ENCODE assay signal across 14 cellular contexts in the genomic region with DNA sequence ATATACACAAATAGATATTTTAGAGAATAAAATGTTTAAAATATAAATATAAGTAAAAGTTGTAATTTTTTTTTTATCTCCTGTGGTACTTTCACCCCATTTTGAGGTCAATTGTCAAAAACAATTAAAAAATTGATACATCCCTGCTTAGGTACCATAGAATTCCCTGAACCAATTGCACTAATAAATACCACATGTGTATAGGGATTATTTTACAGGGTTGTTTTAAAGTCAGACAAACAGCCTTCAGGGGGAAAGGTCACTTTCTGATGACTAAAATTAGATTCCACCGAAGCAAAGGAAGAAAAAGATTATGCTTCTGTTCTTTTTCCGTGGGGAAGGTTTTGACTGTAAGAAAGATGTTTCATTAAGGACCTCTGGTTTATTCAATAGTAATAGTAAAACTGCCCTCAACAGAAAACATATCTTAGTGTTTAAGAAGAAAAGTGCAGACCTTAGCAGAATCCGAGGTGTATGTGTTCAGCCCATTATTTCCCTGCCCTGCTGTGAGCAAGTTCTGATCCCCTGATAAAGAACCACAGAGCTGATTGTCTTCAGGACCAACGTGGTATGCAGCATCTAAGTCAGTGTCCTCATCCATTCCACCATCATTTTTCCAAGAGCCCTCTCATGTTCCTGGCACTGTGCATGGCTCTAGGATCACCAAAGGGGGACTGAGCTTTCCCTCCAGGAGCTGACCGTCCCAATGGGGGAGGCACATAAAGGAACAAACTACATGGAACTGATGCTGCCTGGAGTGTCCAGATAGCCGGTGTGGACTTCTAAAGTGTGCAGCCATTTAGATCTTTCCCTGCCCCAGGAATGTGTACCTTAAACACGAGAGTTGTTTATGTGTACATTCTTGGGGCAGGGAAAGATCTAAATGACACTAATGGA. TPM values are rescaled to one million over a fixed set of nuclear protein-coding genes. Genes with fewer than 3 reads are reported as not detected.
DNase-seq lines count a peak whose midpoint lies in the region; ATAC-seq, FAIRE-seq and TF ChIP-seq lines count a peak whose summit lies in the region.
"Had no signal": no experiment of that assay in that cellular context is flagged by ENCODE, and none has a peak within 500 bp of the region (broad histone marks: within the 10 kb centered on the region; RNA-seq: fewer than 3 reads in every experiment).

No MANE protein-coding gene starts in this region.

- DNase-seq in GM19239 (ENCODE audit: insufficient read length, low spot score) (no peak), hepatocyte (ENCODE audit: low spot score) (no peak), head of caudate nucleus (no peak), NCI-H524 treated with DMSO at 0.1 percent for 48 hours (lab: John Stamatoyannopoulos, UW) (no peak), SHP77 treated with DMSO at 0.1 percent for 48 hours (lab: John Stamatoyannopoulos, UW) (no peak)
- no peak for DNase-seq in activated CD4-positive, alpha-beta T cell treated with anti-CD3 and anti-CD28 coated beads, Interleukin-2, amount 10 ng/mL, durations not matched to agents 24 days and 14 days
- DNase-seq: activated T-cell treated with anti-CD3 and anti-CD28 coated beads, Interleukin-2, amount 50 U/mL, for 72 hours; foreskin keratinocyte; NCI-H226; right lobe of liver; SIG-M5 had no signal

- intact Hi-C loops in head of caudate nucleus (cut with DNase I), result no loop called here
- intact Hi-C loops in activated CD4-positive, alpha-beta T cell treated with anti-CD3 and anti-CD28 coated beads, Interleukin-2, amount 10 ng/mL, durations not matched to agents 24 days and 14 days (cut with micrococcal nuclease), result no loop called here

- peak; percentile 0; the same call in 2 of the 3 replicates for ATAC-seq in SK-N-SH treated with all-trans-retinoic acid at 6 μM for 48 hours
- ATAC-seq: activated T-cell treated with anti-CD3 and anti-CD28 coated beads, Interleukin-2, amount 50 U/mL, for 72 hours had no signal

- H3K4me1 Mint-ChIP-seq in activated CD4-positive, alpha-beta T cell treated with anti-CD3 and anti-CD28 coated beads, Interleukin-2, amount 10 ng/mL, durations not matched to agents 24 days and 14 days, result no peaks in the 10 kb centered on the region

- peaks cover 33% of the 10 kb centered on the region for H3K27me3 Mint-ChIP-seq in activated CD4-positive, alpha-beta T cell treated with anti-CD3 and anti-CD28 coated beads, Interleukin-2, amount 10 ng/mL, durations not matched to agents 24 days and 14 days

- H3K79me2 ChIP-seq in hepatocyte, result peaks cover 6% of the 10 kb centered on the region

- H4K20me1 ChIP-seq in hepatocyte (ENCODE audit: insufficient read depth, poor library complexity, severe bottlenecking), result no peaks in the 10 kb centered on the region

- peak overlapping the region; percentile 73 for H3K9ac ChIP-seq in skeletal muscle satellite cell (ENCODE audit: low read depth, low read length)

- peak; percentile 26 for FAIRE-seq in GM19239 (lab: Jason Lieb, UNC)

- H3K27ac ChIP-seq in hepatocyte, result peak overlapping the region; percentile 14
- H3K27ac ChIP-seq: foreskin keratinocyte, right lobe of liver had no signal

- H3K27me3 ChIP-seq in hepatocyte (no peaks in the 10 kb centered on the region), skeletal muscle satellite cell (ENCODE audit: control insufficient read depth, insufficient read depth, low read length) (no peaks in the 10 kb centered on the region)
- H3K27me3 ChIP-seq: breast epithelium, foreskin keratinocyte, right lobe of liver had no signal

- H3K9me3 Mint-ChIP-seq in activated CD4-positive, alpha-beta T cell treated with anti-CD3 and anti-CD28 coated beads, Interleukin-2, amount 10 ng/mL, durations not matched to agents 24 days and 14 days, result no peaks in the 10 kb centered on the region
- H3K9me3 Mint-ChIP-seq: activated T-cell treated with anti-CD3 and anti-CD28 coated beads, Interleukin-2, amount 50 U/mL, for 72 hours had no signal

- whole genome bisulfite sequencing in hepatocyte (ENCODE audit: low lambda C conversion rate, missing lambda C conversion rate), result 48% methylated on average over 7 of the region's 7 CpGs

- no peak overlapping the region for H3K4me3 ChIP-seq in hepatocyte
- H3K4me3 ChIP-seq in skeletal muscle satellite cell (ENCODE audit: low read length), result peak overlapping the region; percentile 17
- H3K4me3 ChIP-seq: right lobe of liver had no signal

- H3K4me3 Mint-ChIP-seq in activated CD4-positive, alpha-beta T cell treated with anti-CD3 and anti-CD28 coated beads, Interleukin-2, amount 10 ng/mL, durations not matched to agents 24 days and 14 days, result no peak overlapping the region
- H3K4me3 Mint-ChIP-seq: activated T-cell treated with anti-CD3 and anti-CD28 coated beads, Interleukin-2, amount 50 U/mL, for 72 hours had no signal

- H3K4me2 ChIP-seq in hepatocyte (peak overlapping the region; percentile 40), skeletal muscle satellite cell (ENCODE audit: low read length) (peak overlapping the region; percentile 80)

- no peak for TF ChIP-seq CTCF in hepatocyte (IDR thresholded peaks at IDR 0.05; ENCODE audit: poor library complexity)

- H3K9me3 ChIP-seq in hepatocyte (ENCODE audit: low read depth) (no peaks in the 10 kb centered on the region), skeletal muscle satellite cell (replicated peaks; ENCODE audit: low read length) (no peaks in the 10 kb centered on the region)
- H3K9me3 ChIP-seq: breast epithelium, right lobe of liver had no signal

- H3K36me3 Mint-ChIP-seq in activated CD4-positive, alpha-beta T cell treated with anti-CD3 and anti-CD28 coated beads, Interleukin-2, amount 10 ng/mL, durations not matched to agents 24 days and 14 days (ENCODE audit: low read depth), result no peaks in the 10 kb centered on the region

- H2AFZ ChIP-seq in hepatocyte, result no peak overlapping the region

- no peak overlapping the region for H3K27ac Mint-ChIP-seq in activated CD4-positive, alpha-beta T cell treated with anti-CD3 and anti-CD28 coated beads, Interleukin-2, amount 10 ng/mL, durations not matched to agents 24 days and 14 days
- H3K27ac Mint-ChIP-seq: activated T-cell treated with anti-CD3 and anti-CD28 coated beads, Interleukin-2, amount 50 U/mL, for 72 hours had no signal

- peaks cover 56% of the 10 kb centered on the region for H3K4me1 ChIP-seq in hepatocyte (ENCODE audit: insufficient read depth)
- H3K4me1 ChIP-seq in skeletal muscle satellite cell (ENCODE audit: control insufficient read depth, insufficient read depth, low read length), result peaks cover 80% of the 10 kb centered on the region
- H3K4me1 ChIP-seq: breast epithelium had no signal

- H3K9me2 ChIP-seq in hepatocyte (replicated peaks; ENCODE audit: insufficient read depth), result no peaks in the 10 kb centered on the region

- H3K36me3 ChIP-seq in hepatocyte (replicated peaks; ENCODE audit: insufficient read depth, low read depth) (no peaks in the 10 kb centered on the region), skeletal muscle satellite cell (ENCODE audit: insufficient read depth, low read length) (no peaks in the 10 kb centered on the region)
- H3K36me3 ChIP-seq: breast epithelium, right lobe of liver had no signal

TF ChIP-seq in SK-N-SH treated with all-trans-retinoic acid at 6 μM for 48 hours, 23 proteins besides CTCF, POLR2A, EP300 and RAD21 (continues in another document):
- TF ChIP-seq, protein P1, sequence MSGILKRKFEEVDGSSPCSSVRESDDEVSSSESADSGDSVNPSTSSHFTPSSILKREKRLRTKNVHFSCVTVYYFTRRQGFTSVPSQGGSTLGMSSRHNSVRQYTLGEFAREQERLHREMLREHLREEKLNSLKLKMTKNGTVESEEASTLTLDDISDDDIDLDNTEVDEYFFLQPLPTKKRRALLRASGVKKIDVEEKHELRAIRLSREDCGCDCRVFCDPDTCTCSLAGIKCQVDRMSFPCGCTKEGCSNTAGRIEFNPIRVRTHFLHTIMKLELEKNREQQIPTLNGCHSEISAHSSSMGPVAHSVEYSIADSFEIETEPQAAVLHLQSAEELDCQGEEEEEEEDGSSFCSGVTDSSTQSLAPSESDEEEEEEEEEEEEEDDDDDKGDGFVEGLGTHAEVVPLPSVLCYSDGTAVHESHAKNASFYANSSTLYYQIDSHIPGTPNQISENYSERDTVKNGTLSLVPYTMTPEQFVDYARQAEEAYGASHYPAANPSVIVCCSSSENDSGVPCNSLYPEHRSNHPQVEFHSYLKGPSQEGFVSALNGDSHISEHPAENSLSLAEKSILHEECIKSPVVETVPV (CRISPR knock-in tag; IDR thresholded peaks at IDR 0.05), result 0 out of 2 replicates have a peak, but pooled peaks have one; percentile 40
- TF ChIP-seq ZC3H10 (CRISPR knock-in tag; IDR thresholded peaks at IDR 0.05) (no peak), ISL1 (CRISPR knock-in tag; IDR thresholded peaks at IDR 0.05) (peak; percentile 57; the same call in 1 of the 2 replicates), TOX (CRISPR knock-in tag; IDR thresholded peaks at IDR 0.05; ENCODE audit: borderline replicate concordance) (no peak), TCF4 (CRISPR knock-in tag; IDR thresholded peaks at IDR 0.05; ENCODE audit: borderline replicate concordance) (peak; percentile 79), SNAI2 (CRISPR knock-in tag; IDR thresholded peaks at IDR 0.05) (no peak), OSR1 (CRISPR knock-in tag; IDR thresholded peaks at IDR 0.05) (no peak), ZFP3 (CRISPR knock-in tag; IDR thresholded peaks at IDR 0.05) (no peak), GLIS3 (CRISPR knock-in tag; IDR thresholded peaks at IDR 0.05) (no peak), ARNTL (CRISPR knock-in tag; IDR thresholded peaks at IDR 0.05; ENCODE audit: borderline replicate concordance, low read depth) (no peak), ZNF8 (CRISPR knock-in tag; IDR thresholded peaks at IDR 0.05) (no peak)

RNA-seq across cellular contexts. Expression of a gene that starts 16.2 kb away (rescaled TPM):
- total RNA-seq in hepatocyte, result 3.8 and 12.6 TPM in 2 replicates
- 4.3 and 5.2 TPM in 2 replicates for polyA plus RNA-seq in hepatocyte
- 0.44 and 2.0 TPM in 2 replicates for total RNA-seq in skeletal muscle satellite cell (2012; rRNA removed)
- total RNA-seq in activated CD4-positive, alpha-beta T cell treated with anti-CD3 and anti-CD28 coated beads, Interleukin-2, amount 10 ng/mL, durations not matched to agents 24 days and 14 days, result 0.05 TPM in 1 of 2 replicates, not detected in the other
- total RNA-seq: activated T-cell treated with anti-CD3 and anti-CD28 coated beads, Interleukin-2, amount 50 U/mL, for 72 hours had no signal
